In the genomic region with DNA sequence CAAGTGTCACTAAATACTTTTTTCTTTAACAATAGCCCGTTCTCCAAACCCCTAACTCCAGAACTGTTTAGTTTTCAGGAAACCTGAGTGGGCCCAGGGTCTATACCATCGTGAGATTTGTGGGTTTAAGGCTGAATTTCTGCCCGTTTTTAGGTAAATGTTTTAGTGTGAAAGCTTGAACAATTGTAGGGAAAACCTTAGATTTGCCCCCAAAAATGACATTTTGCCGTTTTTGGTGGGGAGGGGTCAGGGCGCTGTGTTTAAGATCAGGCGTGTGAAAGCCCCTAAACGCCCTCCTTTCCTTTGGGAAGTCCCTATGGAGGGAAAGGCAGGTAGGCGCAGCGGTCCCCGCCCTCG, we compare ENCODE assay signal across 8 cellular contexts. TPM values are rescaled to one million over a fixed set of nuclear protein-coding genes. Genes with fewer than 3 reads are reported as not detected.
DNase-seq lines count a peak whose midpoint lies in the region; ATAC-seq and TF ChIP-seq lines count a peak whose summit lies in the region.

No MANE protein-coding gene starts in this region.

- no peak for DNase-seq in CD8-positive, alpha-beta memory T cell
- DNase-seq in HL-60 (ENCODE audit: low read depth in 1 of 2, low spot score in 1 of 2) (no peak), chondrocyte (ENCODE audit: low spot score) (no peak), nephron progenitor cell (no peak), dedifferentiated amniotic fluid mesenchymal stem cell (ENCODE audit: extremely low spot score) (no peak), SIG-M5 (lab: John Stamatoyannopoulos, UW) (no peak), DMS153 (lab: John Stamatoyannopoulos, UW) (no peak)

- POLR2A ChIA-PET in CD8-positive, alpha-beta memory T cell (lab: Charles Lee): interaction anchor here (0.7 to 2.6 kb wide), 3 partner anchors 50 to 121 kb away, joined by 3 to 12 read pairs (median 5); a partner anchor contains a TSS

- peak overlapping the region; percentile 92 to 97 (median 96) for H3K4me3 Mint-ChIP-seq in CD8-positive, alpha-beta memory T cell
- H3K4me3 Mint-ChIP-seq in chondrocyte (ENCODE audit: unreplicated experiment): peak overlapping the region; percentile 98
- H3K4me3 Mint-ChIP-seq in nephron progenitor cell: peak overlapping the region; percentile 99

- CTCF ChIA-PET in CD8-positive, alpha-beta memory T cell (lab: Charles Lee): no interaction called here

- H3K27me3 Mint-ChIP-seq in CD8-positive, alpha-beta memory T cell: peaks cover 0 to 5% of the 10 kb centered on the region in 2 donors
- H3K27me3 Mint-ChIP-seq in chondrocyte (ENCODE audit: low read depth) (no peaks in the 10 kb centered on the region), nephron progenitor cell (ENCODE audit: low read depth, poor library complexity) (peaks cover 4% of the 10 kb centered on the region)

- H3K36me3 Mint-ChIP-seq in CD8-positive, alpha-beta memory T cell: peaks cover 0 to 19% (median 2%) of the 10 kb centered on the region in 3 donors
- H3K36me3 Mint-ChIP-seq in chondrocyte (ENCODE audit: low read depth) (no peaks in the 10 kb centered on the region), nephron progenitor cell (ENCODE audit: low read depth) (peaks cover 19% of the 10 kb centered on the region)

- peaks cover 42 to 48% (median 47%) of the 10 kb centered on the region in 3 donors for H3K4me1 Mint-ChIP-seq in CD8-positive, alpha-beta memory T cell
- H3K4me1 Mint-ChIP-seq in chondrocyte (ENCODE audit: low read depth) (peaks cover 40% of the 10 kb centered on the region), nephron progenitor cell (peaks cover 41% of the 10 kb centered on the region)

- TF ChIP-seq CTCF in HL-60 (IDR thresholded peaks at IDR 0.05; ENCODE audit: insufficient read depth, low read length) (no peak), chondrocyte (IDR thresholded peaks at IDR 0.05) (no peak), nephron progenitor cell (IDR thresholded peaks at IDR 0.05) (no peak)

- peak overlapping the region; percentile 89 for H3K27ac ChIP-seq in CD8-positive, alpha-beta memory T cell (ENCODE audit: low read depth, low read length)
- H3K27ac ChIP-seq in HL-60 (replicated peaks): peak overlapping the region; percentile 37

- H3K27ac Mint-ChIP-seq in CD8-positive, alpha-beta memory T cell: peak overlapping the region; percentile 27 to 98 (median 90)
- peak overlapping the region; percentile 45 for H3K27ac Mint-ChIP-seq in chondrocyte (ENCODE audit: unreplicated experiment)
- H3K27ac Mint-ChIP-seq in nephron progenitor cell: peak overlapping the region; percentile 64

- no peaks in the 10 kb centered on the region for H3K27me3 ChIP-seq in CD8-positive, alpha-beta memory T cell (ENCODE audit: insufficient read depth, low read length, poor library complexity, severe bottlenecking)
- H3K27me3 ChIP-seq in HL-60 (ENCODE audit: insufficient read depth, poor library complexity, severe bottlenecking): no peaks in the 10 kb centered on the region

- H3K4me3 ChIP-seq in CD8-positive, alpha-beta memory T cell (ENCODE audit: low read length): peak overlapping the region; percentile 90
- H3K4me3 ChIP-seq in HL-60 (replicated peaks; ENCODE audit: insufficient read depth, low read length): peak overlapping the region; percentile 77

- H3K9me3 ChIP-seq in CD8-positive, alpha-beta memory T cell (ENCODE audit: low read length): no peaks in the 10 kb centered on the region

- H3K9me3 Mint-ChIP-seq in CD8-positive, alpha-beta memory T cell: no peaks in the 10 kb centered on the region
- H3K9me3 Mint-ChIP-seq in chondrocyte (ENCODE audit: low read depth) (no peaks in the 10 kb centered on the region), nephron progenitor cell (peaks cover 6% of the 10 kb centered on the region)

- no peak for ATAC-seq in GM18517 (IDR thresholded peaks at IDR 0.05; ENCODE audit: unreplicated experiment)

- H3K36me3 ChIP-seq in CD8-positive, alpha-beta memory T cell (ENCODE audit: insufficient read depth, low read length): no peaks in the 10 kb centered on the region

- H3K4me1 ChIP-seq in CD8-positive, alpha-beta memory T cell (ENCODE audit: insufficient read depth, low read length): peaks cover 39% of the 10 kb centered on the region

RNA-seq across cellular contexts. Expression of a gene that starts 0.3 kb away (rescaled TPM):
- total RNA-seq in CD8-positive, alpha-beta memory T cell: 10 to 100 TPM; 48.6 to 49.1 TPM
- 9.0 TPM for polyA plus RNA-seq in CD8-positive, alpha-beta memory T cell
- 34.2 to 40.4 TPM (median 37.1 TPM) in 3 replicates for total RNA-seq in chondrocyte

RNA-seq across cellular contexts. Expression of a gene that starts 50.7 kb away (rescaled TPM):
- 10 to 100 TPM; 66.4 to 69.0 TPM for total RNA-seq in CD8-positive, alpha-beta memory T cell
- polyA plus RNA-seq in CD8-positive, alpha-beta memory T cell: 67.9 TPM
- 49.1 to 70.1 TPM (median 49.6 TPM) in 3 replicates for total RNA-seq in chondrocyte

RNA-seq across cellular contexts. Expression of a gene that starts 52.1 kb away (rescaled TPM):
- 10 to 100 TPM; 11.8 to 12.6 TPM for total RNA-seq in CD8-positive, alpha-beta memory T cell
- 4.6 TPM for polyA plus RNA-seq in CD8-positive, alpha-beta memory T cell
- total RNA-seq in chondrocyte: 3.2 to 5.8 TPM (median 4.0 TPM) in 3 replicates
